10 cellular contexts compared by ENCODE assay signal in genomic region chr13:94351292-94352000, GRCh38.
A peak's percentile ranks its signal among the peaks of the same experiment; 100 is the strongest.
DNase-seq lines count a peak whose midpoint lies in the region; ATAC-seq and TF ChIP-seq lines count a peak whose summit lies in the region.
"Had no signal": no experiment of that assay in that cellular context is flagged by ENCODE, and none has a peak within 500 bp of the region (broad histone marks: within the 10 kb centered on the region; RNA-seq: fewer than 3 reads in every experiment).

No MANE protein-coding gene starts in this region.

- H3K9me3 Mint-ChIP-seq in T-helper 2 cell treated with Interferon-gamma antibody and Interleukin-4, amounts not matched to agents 5 μg/mL and 100 μg/mL, for 36 hours = no peaks in the 10 kb centered on the region

- H3K4me1 Mint-ChIP-seq in T-helper 2 cell treated with Interferon-gamma antibody and Interleukin-4, amounts not matched to agents 5 μg/mL and 100 μg/mL, for 36 hours (ENCODE audit: low read depth) = no peaks in the 10 kb centered on the region

- TF ChIP-seq CTCF in AG04450 (IDR thresholded peaks at IDR 0.05; ENCODE audit: low read depth, low read length) = no peak
- TF ChIP-seq CTCF in foreskin keratinocyte (conservative IDR thresholded peaks at IDR 0.05) = no peak

- ATAC-seq in GM21360 (IDR thresholded peaks at IDR 0.05; ENCODE audit: unreplicated experiment) (peak; percentile 49), foreskin keratinocyte (peak; percentile 48), GM19463 (IDR thresholded peaks at IDR 0.05; ENCODE audit: unreplicated experiment) (no peak), HG03135 (IDR thresholded peaks at IDR 0.05; ENCODE audit: unreplicated experiment) (no peak)

- H3K4me3 Mint-ChIP-seq in T-helper 2 cell treated with Interferon-gamma antibody and Interleukin-4, amounts not matched to agents 5 μg/mL and 100 μg/mL, for 36 hours = no peak overlapping the region

- DNase-seq in AG04450 (ENCODE audit: low read depth, low spot score) (peak; percentile 47), foreskin keratinocyte (peak in 1 of 2 donors; percentile 46), T-helper 9 cell (no peak), DMS53 (lab: John Stamatoyannopoulos, UW) (no peak)
- DNase-seq in T-helper 2 cell treated with Interferon-gamma antibody and Interleukin-4, amounts not matched to agents 5 μg/mL and 100 μg/mL, for 36 hours (ENCODE audit: low spot score) = peak; percentile 11
- DNase-seq: NK-92 treated with Interleukin-12 subunit alpha and Interleukin-12 subunit beta, amount 100 ng/mL, for 24 hours; occipital lobe had no signal

- no peaks in the 10 kb centered on the region for H3K36me3 Mint-ChIP-seq in T-helper 2 cell treated with Interferon-gamma antibody and Interleukin-4, amounts not matched to agents 5 μg/mL and 100 μg/mL, for 36 hours (ENCODE audit: low read depth)

- CTCF ChIA-PET in AG04450 (lab: Charles Lee) = interaction anchor here (1.4 to 2.2 kb wide), 2 partner anchors 10 to 158 kb away, joined by 6 to 11 read pairs; no protein-coding TSS in a partner anchor

- H3K9me3 ChIP-seq in AG04450 (ENCODE audit: control insufficient read depth, insufficient read depth, low read length) = no peaks in the 10 kb centered on the region

- H3K27ac ChIP-seq in AG04450 (ENCODE audit: low read depth, low read length) (peak overlapping the region; percentile 80), foreskin keratinocyte (no peak overlapping the region)

- POLR2A ChIA-PET in AG04450 (lab: Yijun Ruan, JAX) = no interaction called here

- H3K4me3 ChIP-seq in AG04450 (ENCODE audit: low read depth, low read length) = 0 out of 2 replicates have a peak overlapping the region, but pooled peaks have one; percentile 15

- H3K27me3 ChIP-seq in AG04450 (ENCODE audit: control insufficient read depth, insufficient read depth, low read length) = no peaks in the 10 kb centered on the region
- no peaks in the 10 kb centered on the region for H3K27me3 ChIP-seq in foreskin keratinocyte

- no peaks in the 10 kb centered on the region for H3K4me1 ChIP-seq in foreskin keratinocyte

- H3K27ac Mint-ChIP-seq in T-helper 2 cell treated with Interferon-gamma antibody and Interleukin-4, amounts not matched to agents 5 μg/mL and 100 μg/mL, for 36 hours = no peak overlapping the region

- no peaks in the 10 kb centered on the region for H3K27me3 Mint-ChIP-seq in T-helper 2 cell treated with Interferon-gamma antibody and Interleukin-4, amounts not matched to agents 5 μg/mL and 100 μg/mL, for 36 hours (ENCODE audit: low read depth)

Comparison
In these comparisons a context has a peak if more than half of its experiments do, and no peak if none do; other contexts are left out.
1. DNase-seq: peak in AG04450 (single experiment) and T-helper 2 cell treated with Interferon-gamma antibody and Interleukin-4, amounts not matched to agents 5 μg/mL and 100 μg/mL, for 36 hours (single experiment); none in T-helper 9 cell (single experiment) and DMS53 (single experiment).
2. ATAC-seq: peak in GM21360 (single experiment) and foreskin keratinocyte (single experiment); none in GM19463 (single experiment) and HG03135 (single experiment).